ENCODE assay signal across 1 cellular context in the genomic region with DNA sequence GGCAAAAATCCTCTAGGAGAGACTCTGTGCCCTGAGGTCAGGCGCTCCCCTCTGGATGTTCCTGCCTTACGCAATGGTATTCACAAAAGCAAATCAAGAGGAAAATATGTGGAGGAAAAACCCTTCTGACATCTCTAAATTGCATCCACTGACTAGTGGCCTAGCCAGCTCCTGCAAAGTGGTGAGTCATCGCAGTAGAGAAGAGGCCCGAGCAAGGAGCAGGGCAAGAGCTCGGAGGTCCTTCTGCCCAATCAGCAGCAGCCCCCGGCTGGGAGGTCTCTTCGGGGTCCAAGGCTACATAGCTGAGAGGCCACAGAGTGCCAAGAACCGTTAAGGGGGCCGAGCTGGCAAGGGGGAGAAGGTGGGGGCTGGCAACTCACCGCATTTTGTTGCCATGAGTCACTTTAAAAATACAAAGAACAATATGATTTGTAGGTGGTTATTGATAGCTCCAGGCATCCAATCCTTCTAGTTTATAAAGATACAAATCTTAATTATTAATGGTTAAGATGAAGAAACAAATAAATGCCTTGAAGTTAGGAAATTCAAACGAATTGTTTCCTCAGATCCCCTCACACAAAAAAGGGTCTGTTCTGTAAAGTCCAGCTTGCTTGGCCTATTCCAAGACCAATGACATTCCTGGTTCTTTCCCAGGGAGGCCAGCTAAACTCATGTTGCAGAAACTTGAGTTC.
TF ChIP-seq lines count a peak whose summit lies in the region.

No MANE protein-coding gene starts in this region.

TF ChIP-seq in H1, 55 proteins besides CTCF, POLR2A, EP300 and RAD21 (continued from another document):
- TF ChIP-seq, protein P1, sequence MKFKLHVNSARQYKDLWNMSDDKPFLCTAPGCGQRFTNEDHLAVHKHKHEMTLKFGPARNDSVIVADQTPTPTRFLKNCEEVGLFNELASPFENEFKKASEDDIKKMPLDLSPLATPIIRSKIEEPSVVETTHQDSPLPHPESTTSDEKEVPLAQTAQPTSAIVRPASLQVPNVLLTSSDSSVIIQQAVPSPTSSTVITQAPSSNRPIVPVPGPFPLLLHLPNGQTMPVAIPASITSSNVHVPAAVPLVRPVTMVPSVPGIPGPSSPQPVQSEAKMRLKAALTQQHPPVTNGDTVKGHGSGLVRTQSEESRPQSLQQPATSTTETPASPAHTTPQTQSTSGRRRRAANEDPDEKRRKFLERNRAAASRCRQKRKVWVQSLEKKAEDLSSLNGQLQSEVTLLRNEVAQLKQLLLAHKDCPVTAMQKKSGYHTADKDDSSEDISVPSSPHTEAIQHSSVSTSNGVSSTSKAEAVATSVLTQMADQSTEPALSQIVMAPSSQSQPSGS (IDR thresholded peaks at IDR 0.05; ENCODE audit: low read length) = no peak
- no peak for TF ChIP-seq HDAC6 (IDR thresholded peaks at IDR 0.05; ENCODE audit: low read depth, low read length)
- no peak for TF ChIP-seq NANOG (IDR thresholded peaks at IDR 0.05; ENCODE audit: insufficient read depth, low read depth, low read length, poor library complexity, severe bottlenecking)
- no peak for TF ChIP-seq SIRT6 (IDR thresholded peaks at IDR 0.05; ENCODE audit: low read length)
- no peak for TF ChIP-seq CBX5 (IDR thresholded peaks at IDR 0.05; ENCODE audit: low read depth, low read length)
- no peak for TF ChIP-seq CHD1 (IDR thresholded peaks at IDR 0.05; ENCODE audit: low read depth, low read length)
- no peak for TF ChIP-seq RNF2 (IDR thresholded peaks at IDR 0.05; ENCODE audit: borderline replicate concordance, low read depth, low read length, missing control alignments, poor library complexity, severe bottlenecking)
- TF ChIP-seq FOSL1 (IDR thresholded peaks at IDR 0.05; ENCODE audit: insufficient read depth, low read depth, low read length) = no peak
- no peak for TF ChIP-seq RBBP5 (IDR thresholded peaks at IDR 0.05; ENCODE audit: borderline replicate concordance, low read depth, low read length)
- 0 out of 2 replicates have a peak, but pooled peaks have one; percentile 60 for TF ChIP-seq CEBPB (IDR thresholded peaks at IDR 0.05; ENCODE audit: low read depth, low read length)
- TF ChIP-seq GABPA (IDR thresholded peaks at IDR 0.05; ENCODE audit: borderline replicate concordance, insufficient read depth, low read length) = no peak
- TF ChIP-seq POLR2AphosphoS5 (IDR thresholded peaks at IDR 0.05; ENCODE audit: low read depth, low read length) = no peak
